Comparison of ENCODE assay signal across 18 cellular contexts in genomic region chr6:46507426-46507825, GRCh38. TPM values are rescaled to one million over a fixed set of nuclear protein-coding genes. Genes with fewer than 3 reads are reported as not detected.
"Had no signal": no experiment of that assay in that cellular context is flagged by ENCODE, and none has a peak within 500 bp of the region (broad histone marks: within the 10 kb centered on the region; RNA-seq: fewer than 3 reads in every experiment).

No MANE protein-coding gene starts in this region.

- H3K27me3 ChIP-seq: brain microvascular endothelial cell, suprapubic skin had no signal

- DNase-seq: activated CD4-positive, alpha-beta T cell treated with anti-CD3 and anti-CD28 coated beads, Interleukin-2, amount 50 U/mL, for 48 hours; activated CD8-positive, alpha-beta memory T cell treated with anti-CD3 and anti-CD28 coated beads, Interleukin-2, amount 10 ng/mL, durations not matched to agents 7 days and 5 days; activated effector memory CD4-positive, alpha-beta T cell treated with anti-CD3 and anti-CD28 coated beads, Interleukin-2, amount 50 U/mL, for 16 hours; activated T-cell treated with anti-CD3 and anti-CD28 coated beads, Interleukin-2, amount 50 U/mL, for 4 hours; amniotic stem cell; brain microvascular endothelial cell; cerebellar nuclear complex; endodermal cell; glutamatergic neuron; natural killer cell; stimulated activated CD4-positive, alpha-beta T cell treated with anti-CD3 and anti-CD28 coated beads, Interleukin-2, amount 100 ng/mL, for 48 hours; stimulated activated naive CD4-positive, alpha-beta T cell treated with Interleukin-2 at 50 U/mL for 16 hours had no signal

- H3K36me3 ChIP-seq: brain microvascular endothelial cell, suprapubic skin had no signal

- H3K9me3 ChIP-seq: suprapubic skin had no signal

- H3K27ac ChIP-seq: brain microvascular endothelial cell, suprapubic skin had no signal

- H3K4me3 ChIP-seq: suprapubic skin had no signal

- H3K4me1 ChIP-seq: suprapubic skin had no signal

- ATAC-seq: activated CD4-positive, CD25-positive, alpha-beta regulatory T cell treated with anti-CD3 and anti-CD28 coated beads, Interleukin-2, amount 50 U/mL, for 24 hours; activated CD8-positive, alpha-beta memory T cell treated with anti-CD3 and anti-CD28 coated beads, Interleukin-2, amount 10 ng/mL, durations not matched to agents 7 days and 5 days; activated naive CD4-positive, alpha-beta T cell treated with anti-CD3 and anti-CD28 coated beads, Interleukin-2, amount 50 U/mL, for 72 hours; activated T-cell treated with anti-CD3 and anti-CD28 coated beads, Interleukin-2, amount 50 U/mL, for 4 hours; natural killer cell had no signal

RNA-seq across cellular contexts. Expression of gene RCAN2, which starts 16.2 kb away (rescaled TPM):
- total RNA-seq: lung microvascular endothelial cell; mononuclear cell; T-helper 2 cell treated with Interferon-gamma antibody and Interleukin-4, amounts not matched to agents 100 ng/mL and 5 ng/mL, for 36 hours had no signal
